ENCODE assay signal across 10 cellular contexts in the genomic region with DNA sequence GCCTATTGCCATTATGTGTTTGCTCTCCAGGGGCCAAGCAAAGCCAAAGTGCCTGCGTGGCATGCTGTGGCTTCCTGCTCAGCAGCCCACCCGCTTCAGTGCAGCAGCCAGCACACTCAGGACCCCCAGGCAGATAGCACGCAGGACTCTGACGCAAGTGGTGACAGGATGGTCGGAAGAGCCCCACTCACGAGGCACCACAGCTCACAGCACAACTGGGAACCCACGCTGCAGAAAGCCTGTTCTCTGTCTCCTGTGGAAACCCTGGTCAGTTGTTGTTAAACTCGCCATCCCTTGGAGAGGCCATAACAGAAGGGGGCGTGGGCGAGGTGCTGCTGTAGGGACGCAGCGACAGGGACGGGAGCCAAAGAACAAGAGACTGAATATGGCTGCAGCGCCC.
A peak's percentile ranks its signal among the peaks of the same experiment; 100 is the strongest.
DNase-seq lines count a peak whose midpoint lies in the region; ATAC-seq and TF ChIP-seq lines count a peak whose summit lies in the region.
"Had no signal": no experiment of that assay in that cellular context is flagged by ENCODE, and none has a peak within 500 bp of the region (broad histone marks: within the 10 kb centered on the region; RNA-seq: fewer than 3 reads in every experiment).

No MANE protein-coding gene starts in this region.

- in situ Hi-C loops in transverse colon (cut with MboI; ENCODE audit: low pct_ligation_motif_present in 1 of 4, low pct_unique_long_range_greater_than_20kb in 1 of 4, low sequenced_read_pairs in 3 of 4) = no loop called here

- H3K4me1 Mint-ChIP-seq in T-cell = peaks cover 78 to 87% (median 80%) of the 10 kb centered on the region in 3 donors

- no peak for ATAC-seq in left cardiac atrium
- ATAC-seq in right cardiac atrium = no peak
- no peak for ATAC-seq in T-cell (replicated peaks in 1 of 4)
- no peak for ATAC-seq in HG03342 (IDR thresholded peaks at IDR 0.05; ENCODE audit: unreplicated experiment)
- ATAC-seq in GM21786 (IDR thresholded peaks at IDR 0.05; ENCODE audit: unreplicated experiment) = no peak

- peak overlapping the region; percentile 81 to 92 for H3K27ac Mint-ChIP-seq in T-cell

- 81% methylated on average over 14 of the region's 14 CpGs for WGBS in right cardiac atrium
- WGBS in transverse colon (ENCODE audit: low coverage in 1 of 2), 2 donors = 74 to 93% methylated on average over 3 to 14 of the region's 14 CpGs

- no peaks in the 10 kb centered on the region for H3K36me3 ChIP-seq in transverse colon

- no peak for TF ChIP-seq POLR2A in transverse colon (IDR thresholded peaks at IDR 0.05)

- no peaks in the 10 kb centered on the region for H3K9me3 ChIP-seq in right cardiac atrium (ENCODE audit: control insufficient read depth, low read length)
- no peaks in the 10 kb centered on the region for H3K9me3 ChIP-seq in transverse colon

- H3K27me3 ChIP-seq in right cardiac atrium (ENCODE audit: control insufficient read depth, insufficient read depth) (no peaks in the 10 kb centered on the region), transverse colon (no peaks in the 10 kb centered on the region)

- H3K27me3 Mint-ChIP-seq in T-cell = no peaks in the 10 kb centered on the region
- H3K27me3 Mint-ChIP-seq: CD8-positive, alpha-beta memory T cell had no signal

- H3K36me3 Mint-ChIP-seq in T-cell = peaks cover 16% of the 10 kb centered on the region

- no peak for TF ChIP-seq EP300 in transverse colon (IDR thresholded peaks at IDR 0.05; ENCODE audit: low read depth)

- H3K4me3 Mint-ChIP-seq in T-cell = no peak overlapping the region
- H3K4me3 Mint-ChIP-seq: CD8-positive, alpha-beta memory T cell had no signal

- POLR2A ChIA-PET in T-cell (lab: Charles Lee) = no interaction called here

- H3K9me3 Mint-ChIP-seq in T-cell = peaks cover 0 to 3% (median 0%) of the 10 kb centered on the region in 3 donors
- H3K9me3 Mint-ChIP-seq: CD8-positive, alpha-beta memory T cell had no signal

- peaks cover 17% of the 10 kb centered on the region for H3K4me1 ChIP-seq in right cardiac atrium (ENCODE audit: control insufficient read depth, insufficient read depth, low read length)
- peaks cover 34 to 62% (median 50%) of the 10 kb centered on the region in 4 donors for H3K4me1 ChIP-seq in transverse colon

- H3K27ac ChIP-seq in right cardiac atrium (ENCODE audit: low read length) (no peak overlapping the region), transverse colon (peak overlapping the region; percentile 54 to 90 (median 82))

- H3K4me3 ChIP-seq in right cardiac atrium (ENCODE audit: low read length) = no peak overlapping the region
- H3K4me3 ChIP-seq in transverse colon = no peak overlapping the region

- TF ChIP-seq CTCF in transverse colon (IDR thresholded peaks at IDR 0.05) = no peak

- intact Hi-C loops in left cardiac atrium (cut with DNase I) = no loop called here
- intact Hi-C loops in right cardiac atrium (cut with DNase I) = no loop called here
- intact Hi-C loops in transverse colon (cut with DNase I; ENCODE audit: low total_unique reads) = no loop called here

- DNase-seq in left cardiac atrium (peak; percentile 12), right cardiac atrium (no peak), T-cell (peak in 1 of 34 experiments; percentile 2), islet precursor cell (peak; percentile 35), transverse colon (no peak), germinal center (ENCODE audit: low spot score) (no peak)
- DNase-seq: CD8-positive, alpha-beta memory T cell; cortex of kidney had no signal

- CTCF ChIA-PET in T-cell (lab: Charles Lee) = interaction anchor here in 1 of 2 donors (0.6 kb wide), 1 partner anchor 11 kb away, joined by 3 read pairs; no protein-coding TSS in a partner anchor

Comparison
In these comparisons a context has a peak if more than half of its experiments do, and no peak if none do; other contexts are left out.
1. DNase-seq: peak in left cardiac atrium (single experiment) and islet precursor cell (single experiment); none in right cardiac atrium (0 of 3), transverse colon (single experiment) and germinal center (single experiment).